ENCODE assay signal across 17 cellular contexts in the genomic region with DNA sequence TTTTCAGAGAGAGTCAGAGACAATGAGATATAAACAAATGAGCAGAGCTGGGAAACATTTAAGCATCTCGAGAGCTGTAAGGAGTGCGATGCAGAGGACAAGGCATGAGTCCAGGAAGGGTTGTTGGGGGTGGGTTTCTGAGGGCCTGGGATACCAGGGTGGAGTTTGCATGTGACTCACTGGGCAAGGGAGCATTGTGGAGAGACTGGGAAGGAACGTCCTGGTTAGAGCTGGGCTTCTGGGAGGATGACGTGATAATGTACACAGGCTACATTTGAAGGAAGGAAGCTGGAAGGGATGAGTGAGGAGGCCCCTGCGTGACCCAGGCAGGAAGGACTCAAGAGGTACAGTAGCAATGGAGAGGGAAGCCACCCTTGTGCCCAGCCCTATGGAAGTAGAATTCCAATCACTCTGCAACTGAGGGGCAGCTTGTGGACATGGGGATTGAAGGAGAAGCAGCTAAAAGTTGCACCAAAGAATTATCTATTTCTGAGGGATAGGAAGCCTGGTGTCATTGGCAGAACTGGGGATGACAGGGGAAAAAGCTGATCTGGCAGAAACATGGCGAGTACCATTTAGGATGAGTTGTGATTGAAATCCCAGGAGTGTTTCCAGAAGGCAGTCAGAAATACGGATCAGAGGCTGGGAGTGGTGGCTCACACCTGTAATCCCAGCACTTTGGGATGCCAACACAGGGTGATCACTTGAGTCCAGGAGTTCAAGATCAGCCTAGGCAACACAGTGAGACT. TPM values are rescaled to one million over a fixed set of nuclear protein-coding genes. Genes with fewer than 3 reads are reported as not detected.
DNase-seq lines count a peak whose midpoint lies in the region; FAIRE-seq and TF ChIP-seq lines count a peak whose summit lies in the region.
"Had no signal": no experiment of that assay in that cellular context is flagged by ENCODE, and none has a peak within 500 bp of the region (broad histone marks: within the 10 kb centered on the region; RNA-seq: fewer than 3 reads in every experiment).

No MANE protein-coding gene starts in this region.

- BruUV-seq in A673 (replicated peaks; lab: Mats Ljungman, UMichigan): no TSS peak

- H3K27ac ChIP-seq in colonic mucosa (peak overlapping the region; percentile 41), mucosa of rectum (ENCODE audit: low read depth in 2 of 2, low read length in 2 of 2) (peak overlapping the region; percentile 9 to 48), A673 (ENCODE audit: low read depth, low read length, poor library complexity, severe bottlenecking) (no peak overlapping the region)

- H3K4me1 ChIP-seq in colonic mucosa (no peaks in the 10 kb centered on the region), mucosa of rectum (ENCODE audit: control insufficient read depth in 2 of 2, insufficient read depth in 2 of 2, low read length in 2 of 2) (no peaks in the 10 kb centered on the region), A673 (ENCODE audit: insufficient read depth, low read length, poor library complexity, severe bottlenecking) (no peaks in the 10 kb centered on the region)

- no peak for FAIRE-seq in HTR-8/SVneo (lab: Jason Lieb, UNC)
- FAIRE-seq: GM12878 had no signal

- intact Hi-C loops in colonic mucosa (cut with DNase I) (no loop called here), A673 (cut with micrococcal nuclease; ENCODE audit: unreplicated experiment) (no loop called here)

- no peaks in the 10 kb centered on the region for H3K36me3 ChIP-seq in colonic mucosa
- H3K36me3 ChIP-seq in mucosa of rectum (ENCODE audit: control insufficient read depth in 2 of 2, insufficient read depth in 2 of 2, low read length in 2 of 2): no peaks in the 10 kb centered on the region
- H3K36me3 ChIP-seq in A673 (ENCODE audit: insufficient read depth, low read length, poor library complexity, severe bottlenecking): no peaks in the 10 kb centered on the region

- CTCF ChIA-PET in A673 (lab: Charles Lee): no interaction called here

- H3K9me3 ChIP-seq in colonic mucosa (no peaks in the 10 kb centered on the region), mucosa of rectum (ENCODE audit: control insufficient read depth in 2 of 2, low read length in 2 of 2) (no peaks in the 10 kb centered on the region), A673 (ENCODE audit: low read depth, low read length, poor library complexity, severe bottlenecking) (no peaks in the 10 kb centered on the region)
- H3K9me3 ChIP-seq: esophagus muscularis mucosa had no signal

- H3K27me3 ChIP-seq in colonic mucosa: no peaks in the 10 kb centered on the region
- no peaks in the 10 kb centered on the region for H3K27me3 ChIP-seq in mucosa of rectum (ENCODE audit: control insufficient read depth in 2 of 2, insufficient read depth in 2 of 2, low read length in 2 of 2)
- peaks cover 27% of the 10 kb centered on the region for H3K27me3 ChIP-seq in A673 (replicated peaks; ENCODE audit: insufficient read depth, low read depth, low read length, poor library complexity)
- H3K27me3 ChIP-seq: esophagus muscularis mucosa had no signal

- H3K9ac ChIP-seq in colonic mucosa (ENCODE audit: low read depth in 2 of 2, low read length in 2 of 2) (no peak overlapping the region), mucosa of rectum (ENCODE audit: low read depth in 1 of 2, low read length in 2 of 2) (no peak overlapping the region)

- H3K4me3 ChIP-seq in AG10803 (ENCODE audit: low read length) (no peak overlapping the region), colonic mucosa (no peak overlapping the region), mucosa of rectum (ENCODE audit: low read length in 2 of 2) (no peak overlapping the region), A673 (ENCODE audit: low read depth, low read length, poor library complexity, severe bottlenecking) (no peak overlapping the region)
- H3K4me3 ChIP-seq: esophagus muscularis mucosa, GM12878 had no signal

- no peak for TF ChIP-seq CTCF in AG10803 (conservative IDR thresholded peaks at IDR 0.05; ENCODE audit: low read length)
- no peak for TF ChIP-seq CTCF in colonic mucosa (IDR thresholded peaks at IDR 0.05)
- no peak for TF ChIP-seq CTCF in A673 (conservative IDR thresholded peaks at IDR 0.05; ENCODE audit: low read depth, low read length)

- POLR2A ChIA-PET in A673 (lab: Charles Lee; ENCODE audit: low non-redundant PET): no interaction called here

- DNase-seq in AG10803 (ENCODE audit: low read depth) (peak; percentile 97), HTR-8/SVneo (ENCODE audit: insufficient read length, low spot score) (peak; percentile 14), colonic mucosa (peak; percentile 31), nucleus accumbens (lab: John Stamatoyannopoulos, UW) (no peak), LoVo (ENCODE audit: low spot score) (no peak), A673 (ENCODE audit: low spot score) (no peak)
- no peak for DNase-seq in stimulated activated CD8-positive, alpha-beta memory T cell treated with anti-CD3 and anti-CD28 coated beads, Interleukin-4, amount 100 ng/mL, for 48 hours
- DNase-seq: activated B cell treated with CpG ODN at 0.5 μM for 24 hours; activated T-cell treated with anti-CD3 and anti-CD28 coated beads, Interleukin-2, amount 50 U/mL, for 48 hours; caudate nucleus; kidney glomerular epithelial cell; NCI-H446; SHP77 treated with DMSO at 0.1 percent for 48 hours; stimulated activated naive CD4-positive, alpha-beta T cell had no signal

RNA-seq across cellular contexts. Expression of a gene that starts 59.3 kb away (rescaled TPM):
- total RNA-seq in colonic mucosa (1 to 10 TPM; 1.6 to 4.0 TPM), A673 (2021) (0.21 and 0.46 TPM in 2 replicates)
- total RNA-seq: activated B cell treated with CpG ODN at 0.5 μM for 24 hours, GM12878 had no signal

Comparison
In these comparisons a context has a peak if more than half of its experiments do, and no peak if none do; other contexts are left out.
1. DNase-seq: peak in AG10803 (single experiment), HTR-8/SVneo (single experiment) and colonic mucosa (single experiment); none in nucleus accumbens (0 of 56), LoVo (single experiment), stimulated activated CD8-positive, alpha-beta memory T cell treated with anti-CD3 and anti-CD28 coated beads, Interleukin-4, amount 100 ng/mL, for 48 hours (single experiment) and A673 (single experiment).